Comparison of ENCODE assay signal across 1 cellular context in the genomic region with DNA sequence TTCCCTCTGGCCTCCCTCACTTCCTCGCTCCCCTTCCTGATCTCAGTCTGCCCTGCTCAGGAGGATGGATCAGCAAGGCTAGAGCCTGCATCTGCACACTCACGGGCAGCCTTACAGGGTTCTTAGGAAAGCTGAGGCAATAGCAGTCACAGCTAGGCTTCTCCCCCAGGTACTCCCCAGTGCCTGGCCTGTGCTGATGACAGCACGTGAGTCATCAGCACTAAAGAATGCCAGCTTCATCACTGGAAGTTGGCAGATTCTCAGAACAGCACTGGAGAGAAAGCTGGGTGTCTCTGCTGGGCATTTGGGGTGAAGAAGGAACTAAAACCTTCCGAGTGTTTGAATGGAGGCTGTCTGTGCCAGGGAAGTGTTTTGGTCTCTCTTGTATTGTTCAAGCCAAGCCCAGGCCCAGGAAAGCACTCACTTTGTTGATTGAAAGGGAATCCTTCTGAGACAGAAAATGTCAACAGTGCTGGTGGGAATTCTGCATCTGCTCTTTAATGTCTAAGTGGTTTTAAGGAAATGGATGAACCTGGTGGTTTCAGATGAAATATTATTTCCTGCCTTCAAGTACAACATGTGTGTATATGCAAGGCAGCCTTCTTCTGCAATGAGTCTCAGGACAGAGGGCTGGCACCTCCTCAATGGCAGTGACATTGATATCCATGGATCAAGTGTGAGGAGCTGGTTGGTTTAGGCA.
TF ChIP-seq lines count a peak whose summit lies in the region.

No MANE protein-coding gene starts in this region.

TF ChIP-seq in WTC11, 78 proteins besides CTCF, POLR2A, EP300 and RAD21 (continued from another document):
- TF ChIP-seq, protein P1, sequence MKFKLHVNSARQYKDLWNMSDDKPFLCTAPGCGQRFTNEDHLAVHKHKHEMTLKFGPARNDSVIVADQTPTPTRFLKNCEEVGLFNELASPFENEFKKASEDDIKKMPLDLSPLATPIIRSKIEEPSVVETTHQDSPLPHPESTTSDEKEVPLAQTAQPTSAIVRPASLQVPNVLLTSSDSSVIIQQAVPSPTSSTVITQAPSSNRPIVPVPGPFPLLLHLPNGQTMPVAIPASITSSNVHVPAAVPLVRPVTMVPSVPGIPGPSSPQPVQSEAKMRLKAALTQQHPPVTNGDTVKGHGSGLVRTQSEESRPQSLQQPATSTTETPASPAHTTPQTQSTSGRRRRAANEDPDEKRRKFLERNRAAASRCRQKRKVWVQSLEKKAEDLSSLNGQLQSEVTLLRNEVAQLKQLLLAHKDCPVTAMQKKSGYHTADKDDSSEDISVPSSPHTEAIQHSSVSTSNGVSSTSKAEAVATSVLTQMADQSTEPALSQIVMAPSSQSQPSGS (CRISPR knock-in tag; IDR thresholded peaks at IDR 0.05; ENCODE audit: borderline replicate concordance, low read depth), result no peak
- no peak for TF ChIP-seq ZNF232 (CRISPR knock-in tag; IDR thresholded peaks at IDR 0.05)
- TF ChIP-seq, protein P2, sequence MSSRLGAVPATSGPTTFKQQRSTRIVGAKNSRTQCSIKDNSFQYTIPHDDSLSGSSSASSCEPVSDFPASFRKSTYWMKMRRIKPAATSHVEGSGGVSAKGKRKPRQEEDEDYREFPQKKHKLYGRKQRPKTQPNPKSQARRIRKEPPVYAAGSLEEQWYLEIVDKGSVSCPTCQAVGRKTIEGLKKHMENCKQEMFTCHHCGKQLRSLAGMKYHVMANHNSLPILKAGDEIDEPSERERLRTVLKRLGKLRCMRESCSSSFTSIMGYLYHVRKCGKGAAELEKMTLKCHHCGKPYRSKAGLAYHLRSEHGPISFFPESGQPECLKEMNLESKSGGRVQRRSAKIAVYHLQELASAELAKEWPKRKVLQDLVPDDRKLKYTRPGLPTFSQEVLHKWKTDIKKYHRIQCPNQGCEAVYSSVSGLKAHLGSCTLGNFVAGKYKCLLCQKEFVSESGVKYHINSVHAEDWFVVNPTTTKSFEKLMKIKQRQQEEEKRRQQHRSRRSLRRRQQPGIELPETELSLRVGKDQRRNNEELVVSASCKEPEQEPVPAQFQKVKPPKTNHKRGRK (CRISPR knock-in tag; IDR thresholded peaks at IDR 0.05; ENCODE audit: borderline replicate concordance), result no peak
- no peak for TF ChIP-seq GTF2I (CRISPR knock-in tag; conservative IDR thresholded peaks at IDR 0.05)
- TF ChIP-seq PRDM15 (CRISPR knock-in tag; IDR thresholded peaks at IDR 0.05), result no peak
- TF ChIP-seq, protein P3, sequence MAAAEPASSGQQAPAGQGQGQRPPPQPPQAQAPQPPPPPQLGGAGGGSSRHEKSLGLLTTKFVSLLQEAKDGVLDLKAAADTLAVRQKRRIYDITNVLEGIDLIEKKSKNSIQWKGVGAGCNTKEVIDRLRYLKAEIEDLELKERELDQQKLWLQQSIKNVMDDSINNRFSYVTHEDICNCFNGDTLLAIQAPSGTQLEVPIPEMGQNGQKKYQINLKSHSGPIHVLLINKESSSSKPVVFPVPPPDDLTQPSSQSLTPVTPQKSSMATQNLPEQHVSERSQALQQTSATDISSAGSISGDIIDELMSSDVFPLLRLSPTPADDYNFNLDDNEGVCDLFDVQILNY (CRISPR knock-in tag; IDR thresholded peaks at IDR 0.05), result no peak
- no peak for TF ChIP-seq KAT7 (CRISPR knock-in tag; IDR thresholded peaks at IDR 0.05; ENCODE audit: borderline replicate concordance)
